Comparison of ENCODE assay signal across 8 cellular contexts in the genomic region with DNA sequence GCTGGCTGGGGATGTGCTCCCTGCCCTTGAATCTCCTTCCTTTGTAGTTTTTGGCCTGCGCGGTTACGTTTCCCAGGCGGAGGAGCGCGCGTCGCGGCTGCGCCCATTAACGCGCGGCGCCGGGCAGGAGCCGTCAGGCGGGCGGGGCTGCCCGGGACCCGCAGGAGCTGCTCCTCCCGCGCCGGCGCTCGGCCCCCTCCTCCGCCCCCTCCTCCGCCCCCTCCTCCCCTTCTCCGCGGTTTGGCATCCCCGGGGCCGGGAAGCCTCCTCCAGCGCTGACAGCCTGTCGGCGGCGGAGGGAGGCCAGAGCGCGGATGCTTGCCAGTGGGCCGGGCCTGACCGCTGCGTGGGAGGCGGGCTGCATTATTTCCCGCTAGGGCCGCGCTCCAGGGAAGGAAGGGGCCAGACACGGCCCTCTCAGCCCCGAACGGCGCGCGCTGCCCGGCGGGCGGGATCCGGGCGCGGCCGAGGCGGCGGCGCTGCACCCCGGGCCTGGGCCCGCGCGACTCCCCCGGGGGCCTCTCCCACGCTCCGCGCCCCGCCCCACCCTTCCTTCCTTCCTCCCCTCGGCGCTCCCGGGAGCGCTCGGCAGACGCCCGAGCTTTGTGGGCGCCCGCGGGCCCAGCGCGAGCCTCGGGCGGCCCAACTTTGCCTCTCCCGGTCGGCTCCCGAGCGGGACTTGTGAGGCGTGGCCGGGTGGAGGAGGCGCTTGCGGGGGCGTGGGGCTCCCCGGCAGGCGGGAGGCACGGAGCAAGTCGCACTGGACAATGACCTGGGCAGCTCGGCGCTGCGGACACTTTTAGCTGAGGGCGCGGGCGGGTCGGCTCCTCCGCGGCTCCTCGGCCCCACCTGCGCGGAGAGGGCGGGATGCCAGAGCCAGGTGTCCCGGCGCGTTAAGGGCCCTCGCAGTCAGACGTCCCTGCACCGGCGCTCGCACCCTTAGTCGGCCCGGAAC. TPM values are rescaled to one million over a fixed set of nuclear protein-coding genes. Genes with fewer than 3 reads are reported as not detected.
A peak's percentile ranks its signal among the peaks of the same experiment; 100 is the strongest.
DNase-seq lines count a peak whose midpoint lies in the region; ATAC-seq, FAIRE-seq and TF ChIP-seq lines count a peak whose summit lies in the region.

A gene (plus strand): TSS at position 405 of the 955 bp plus-strand sequence. CDS start 583 bp downstream, outside the sequence.

- H3K4me3 ChIP-seq in astrocyte (ENCODE audit: insufficient read depth, low read depth, low read length): peak within 1 kb of the TSS; percentile 70
- peak within 1 kb of the TSS; percentile 77 for H3K4me3 ChIP-seq in left ventricle myocardium inferior
- peak within 1 kb of the TSS; percentile 63 to 84 (median 75) for H3K4me3 ChIP-seq in pancreas

- H3K9me3 ChIP-seq in astrocyte (ENCODE audit: insufficient read depth, low read depth, low read length) (no peaks in the 10 kb centered on the region), left ventricle myocardium inferior (replicated peaks) (no peaks in the 10 kb centered on the region), pancreas (no peaks in the 10 kb centered on the region)

- H3K9ac ChIP-seq in astrocyte (ENCODE audit: low read length): peak within 1 kb of the TSS; percentile 79

- ATAC-seq in HG02852 (IDR thresholded peaks at IDR 0.05; ENCODE audit: unreplicated experiment) (peak; percentile 37), pancreas (peak; percentile 59 to 78 (median 74)), HG02610 (IDR thresholded peaks at IDR 0.05; ENCODE audit: unreplicated experiment) (no peak), HG03025 (IDR thresholded peaks at IDR 0.05; ENCODE audit: low FRiP score, unreplicated experiment) (no peak)

- no peaks in the 10 kb centered on the region for H3K27me3 ChIP-seq in astrocyte (ENCODE audit: insufficient read depth, low read length)
- H3K27me3 ChIP-seq in left ventricle myocardium inferior (ENCODE audit: low read depth): no peaks in the 10 kb centered on the region
- H3K27me3 ChIP-seq in pancreas: no peaks in the 10 kb centered on the region

- peak; percentile 44 for DNase-seq in DMS79 treated with DMSO at 0.1 percent for 48 hours (lab: John Stamatoyannopoulos, UW)
- DNase-seq in NCI-H526 (lab: John Stamatoyannopoulos, UW): peak; percentile 41 to 85
- DNase-seq in astrocyte (ENCODE audit: low read depth): peak; percentile 89
- peak; percentile 88 for DNase-seq in left ventricle myocardium inferior
- DNase-seq in pancreas: peak; percentile 63 to 89 (median 76)

- H3K27me3 Mint-ChIP-seq in astrocyte (ENCODE audit: low read depth, unreplicated experiment): peaks cover 17% of the 10 kb centered on the region

- H3K27ac ChIP-seq in astrocyte (ENCODE audit: low read depth, low read length): peak within 1 kb of the TSS; percentile 29
- H3K27ac ChIP-seq in left ventricle myocardium inferior (replicated peaks): peak within 1 kb of the TSS; percentile 88
- H3K27ac ChIP-seq in pancreas: peak within 1 kb of the TSS; percentile 61 to 82 (median 70)

- H3K79me2 ChIP-seq in astrocyte (ENCODE audit: insufficient read depth, low read length): peaks cover 38% of the 10 kb centered on the region

- peaks cover 7% of the 10 kb centered on the region for H3K4me1 Mint-ChIP-seq in astrocyte (ENCODE audit: low read depth, unreplicated experiment)

- H3K4me3 Mint-ChIP-seq in astrocyte (ENCODE audit: unreplicated experiment): peak within 1 kb of the TSS; percentile 91

- TF ChIP-seq CTCF in astrocyte (IDR thresholded peaks at IDR 0.05; ENCODE audit: insufficient read depth, low read depth, low read length): no peak
- peak; percentile 15 for TF ChIP-seq CTCF in left ventricle myocardium inferior (IDR thresholded peaks at IDR 0.05; ENCODE audit: borderline replicate concordance)
- TF ChIP-seq CTCF in pancreas (IDR thresholded peaks at IDR 0.05): no peak

- FAIRE-seq in astrocyte (lab: Jason Lieb, UNC) (no peak), pancreas (lab: Jason Lieb, UNC) (no peak)

- intact Hi-C loops in left ventricle myocardium inferior (cut with micrococcal nuclease) (no loop called here), pancreas (cut with DNase I) (no loop called here)

- no peak within 1 kb of the TSS for H3K27ac Mint-ChIP-seq in astrocyte (ENCODE audit: unreplicated experiment)

- H3K4me2 ChIP-seq in astrocyte (ENCODE audit: low read length): peak within 1 kb of the TSS; percentile 96

- WGBS in pancreas, 2 donors: 1% methylated on average over 60 to 118 of the region's 119 CpGs

- no peaks in the 10 kb centered on the region for H3K36me3 Mint-ChIP-seq in astrocyte (ENCODE audit: low read depth, unreplicated experiment)

- H2AFZ ChIP-seq in astrocyte (ENCODE audit: low read depth, low read length): peak within 1 kb of the TSS; percentile 91

- H3K4me1 ChIP-seq in astrocyte (ENCODE audit: insufficient read depth, low read length): peaks cover 14% of the 10 kb centered on the region
- peaks cover 56% of the 10 kb centered on the region for H3K4me1 ChIP-seq in left ventricle myocardium inferior
- H3K4me1 ChIP-seq in pancreas: peaks cover 0 to 16% (median 8%) of the 10 kb centered on the region in 3 donors

- H3K9me3 Mint-ChIP-seq in astrocyte (ENCODE audit: unreplicated experiment): no peaks in the 10 kb centered on the region

- H4K20me1 ChIP-seq in astrocyte (ENCODE audit: insufficient read depth, low read length): peaks cover 28% of the 10 kb centered on the region

- no peaks in the 10 kb centered on the region for H3K36me3 ChIP-seq in astrocyte (ENCODE audit: insufficient read depth, low read length)
- no peaks in the 10 kb centered on the region for H3K36me3 ChIP-seq in left ventricle myocardium inferior
- H3K36me3 ChIP-seq in pancreas: no peaks in the 10 kb centered on the region

RNA-seq across cellular contexts. Expression of the gene that starts here (rescaled TPM):
- total RNA-seq in astrocyte: 6.2 and 6.9 TPM in 2 replicates
- 21.9 TPM for total RNA-seq in left ventricle myocardium inferior
- 1 to 10 TPM; 1.2 to 3.7 (median 1.5) TPM for total RNA-seq in pancreas
- 1 to 10 TPM; 2.3 to 3.4 TPM for polyA plus RNA-seq in pancreas

Comparison
In these comparisons a context has a peak if more than half of its experiments do, and no peak if none do; other contexts are left out.
1. ATAC-seq: peak in HG02852 (single experiment) and pancreas (4 of 4); none in HG02610 (single experiment) and HG03025 (single experiment).
2. H3K27ac ChIP-seq: peak in every context shown above with its lines; median percentile 88 in left ventricle myocardium inferior; 70 in pancreas; 29 in astrocyte.
3. Peak in every context shown above with its lines, with median percentiles within 50 percentile points of each other: DNase-seq and H3K4me3 ChIP-seq.